ENCODE assay signal across 10 cellular contexts in the genomic region with DNA sequence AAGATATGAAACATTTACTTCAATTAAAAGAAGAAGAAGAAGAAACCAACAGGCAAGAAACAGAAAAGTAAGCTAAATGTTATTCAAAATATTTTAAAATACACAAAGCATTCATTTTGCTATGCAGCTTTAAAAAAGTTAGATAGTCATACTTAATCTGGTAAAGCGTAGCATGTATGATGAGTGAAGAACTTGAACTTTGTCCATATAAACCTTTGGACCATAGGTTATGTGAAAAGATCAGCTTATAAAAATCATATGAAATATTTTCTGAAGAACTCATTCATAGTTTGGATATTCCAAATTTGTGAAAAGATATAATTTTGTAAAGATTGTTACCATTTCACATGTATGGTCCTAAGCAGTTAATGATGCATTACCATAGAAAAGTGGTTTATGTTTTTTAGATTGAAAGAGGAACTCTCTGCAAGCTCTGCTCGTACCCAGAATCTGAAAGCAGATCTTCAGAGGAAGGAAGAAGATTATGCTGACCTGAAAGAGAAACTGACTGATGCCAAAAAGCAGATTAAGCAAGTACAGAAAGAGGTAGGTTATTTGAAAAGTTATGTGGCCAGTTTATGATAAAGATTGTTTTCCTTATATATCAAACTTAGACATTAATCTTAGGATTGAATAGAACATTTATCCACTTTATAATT.
DNase-seq lines count a peak whose midpoint lies in the region; ATAC-seq and FAIRE-seq lines count a peak whose summit lies in the region.
"Had no signal": no experiment of that assay in that cellular context is flagged by ENCODE, and none has a peak within 500 bp of the region (broad histone marks: within the 10 kb centered on the region; RNA-seq: fewer than 3 reads in every experiment).

No MANE protein-coding gene starts in this region.

- peak overlapping the region; percentile 5 for H3K4me3 Mint-ChIP-seq in central memory CD8-positive, alpha-beta T cell

- peak overlapping the region; percentile 66 for H3K27ac Mint-ChIP-seq in central memory CD8-positive, alpha-beta T cell (ENCODE audit: low read depth)

- no peaks in the 10 kb centered on the region for H3K9me3 Mint-ChIP-seq in central memory CD8-positive, alpha-beta T cell

- H3K4me1 Mint-ChIP-seq in central memory CD8-positive, alpha-beta T cell: peaks cover 5% of the 10 kb centered on the region

- H3K36me3 Mint-ChIP-seq in central memory CD8-positive, alpha-beta T cell (ENCODE audit: insufficient read depth): peaks cover 6% of the 10 kb centered on the region

- ATAC-seq in GM21515 (IDR thresholded peaks at IDR 0.05; ENCODE audit: unreplicated experiment) (peak; percentile 90), HG03439 (IDR thresholded peaks at IDR 0.05; ENCODE audit: unreplicated experiment) (peak; percentile 84)
- ATAC-seq in central memory CD8-positive, alpha-beta T cell (replicated peaks; ENCODE audit: extremely low read depth, poor library complexity, severe bottlenecking): peak; percentile 24

- peak; percentile 98 for FAIRE-seq in GM18507 (lab: Jason Lieb, UNC)
- FAIRE-seq: keratinocyte had no signal

- no peaks in the 10 kb centered on the region for H3K27me3 Mint-ChIP-seq in central memory CD8-positive, alpha-beta T cell

- DNase-seq in GM18507 (ENCODE audit: extremely low spot score, insufficient read length, low read depth) (peak; percentile 8), nucleus accumbens (lab: John Stamatoyannopoulos, UW) (no peak), HCEC 1CT (no peak), NCI-H1436 (lab: John Stamatoyannopoulos, UW) (no peak), LoVo (ENCODE audit: low spot score) (no peak)
- no peak for DNase-seq in central memory CD8-positive, alpha-beta T cell (ENCODE audit: low spot score in 2 of 2)
- DNase-seq: Peyer's patch had no signal

Comparison
In these comparisons a context has a peak if more than half of its experiments do, and no peak if none do; other contexts are left out.
1. ATAC-seq: peak in every context shown above with its lines; median percentile 90 in GM21515; 84 in HG03439; 24 in central memory CD8-positive, alpha-beta T cell.